Comparison of ENCODE assay signal across 9 cellular contexts in the genomic region with DNA sequence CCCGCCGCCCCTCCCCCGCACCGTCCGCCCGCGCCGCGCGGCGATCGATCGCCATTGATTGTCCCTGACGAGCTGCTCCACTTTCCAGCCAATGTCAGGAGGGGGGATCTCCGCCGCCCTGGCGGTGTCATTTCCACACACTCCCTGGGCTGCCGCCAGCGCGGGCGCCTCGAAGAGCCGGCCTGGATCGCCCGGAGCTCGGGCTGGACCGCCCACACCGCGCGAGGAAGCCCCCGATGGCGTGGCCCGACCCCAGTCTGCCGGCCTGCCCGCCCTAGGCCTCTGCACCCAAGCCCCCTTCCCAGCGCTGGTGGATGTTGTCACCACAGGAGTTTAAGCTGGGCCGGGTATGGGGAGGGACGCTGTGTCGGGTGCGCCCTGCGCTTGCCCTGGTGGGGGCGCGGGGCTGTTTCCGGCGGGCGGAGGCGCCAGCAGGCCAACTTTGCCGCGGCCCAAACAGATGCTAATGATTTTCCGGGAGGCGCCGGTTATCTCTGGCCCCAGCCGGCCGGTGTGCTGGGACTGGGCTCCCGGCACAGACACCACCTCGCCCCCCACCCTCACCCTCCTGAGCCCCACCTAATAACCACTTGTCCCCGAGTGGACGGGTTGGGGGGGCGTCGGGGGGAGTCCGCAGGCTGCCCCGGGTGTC. TPM values are rescaled to one million over a fixed set of nuclear protein-coding genes. Genes with fewer than 3 reads are reported as not detected.
DNase-seq lines count a peak whose midpoint lies in the region; ATAC-seq and TF ChIP-seq lines count a peak whose summit lies in the region.
"Had no signal": no experiment of that assay in that cellular context is flagged by ENCODE, and none has a peak within 500 bp of the region (broad histone marks: within the 10 kb centered on the region; RNA-seq: fewer than 3 reads in every experiment).

No MANE protein-coding gene starts in this region.

- H3K36me3 Mint-ChIP-seq in CD4-positive, alpha-beta memory T cell, result peaks cover 2 to 4% of the 10 kb centered on the region in 2 donors

- H3K4me1 ChIP-seq in CD4-positive, alpha-beta memory T cell (ENCODE audit: insufficient read depth, low read length), result peaks cover 24% of the 10 kb centered on the region
- H3K4me1 ChIP-seq in SJSA1 (replicated peaks), result peaks cover 45% of the 10 kb centered on the region

- H3K9me3 ChIP-seq in CD4-positive, alpha-beta memory T cell (ENCODE audit: control insufficient read depth in 1 of 2, low read length in 2 of 2), result no peaks in the 10 kb centered on the region
- no peaks in the 10 kb centered on the region for H3K9me3 ChIP-seq in SJSA1 (replicated peaks)

- POLR2A ChIA-PET in CD4-positive, alpha-beta memory T cell (lab: Charles Lee; ENCODE audit: partially characterized antibody), result interaction anchor here (1.0 to 4.7 kb wide), 5 partner anchors 10 to 129 kb away, joined by 3 to 28 read pairs (median 10); a partner anchor contains a TSS

- H3K9me3 Mint-ChIP-seq in CD4-positive, alpha-beta memory T cell, result no peaks in the 10 kb centered on the region
- H3K9me3 Mint-ChIP-seq: T-helper 1 cell treated with Interleukin-12 subunit alpha and Interleukin-12 subunit beta and Interleukin-4 antibody, amounts not matched to agents 30 μg/mL and 1 μg/mL, for 36 hours had no signal

- DNase-seq in CD4-positive, alpha-beta memory T cell, result peak; percentile 32 to 70 (median 46)
- DNase-seq in GM20000 (ENCODE audit: low spot score) (peak; percentile 92), M059J (ENCODE audit: low read depth) (peak; percentile 78), SJSA1 (ENCODE audit: low read depth in 1 of 2, low spot score in 2 of 2) (peak; percentile 84 to 92), T47D (ENCODE audit: low read depth in 1 of 2, low spot score in 1 of 2) (peak; percentile 88 to 93), retina (peak; percentile 95)

- in situ Hi-C loops in T47D (cut with HindIII; ENCODE audit: low pct_unique_long_range_greater_than_20kb, low sequenced_read_pairs), result no loop called here

- no peak overlapping the region for H3K4me3 ChIP-seq in CD4-positive, alpha-beta memory T cell (ENCODE audit: low read length in 2 of 2)
- H3K4me3 ChIP-seq in SJSA1 (peak overlapping the region; percentile 44), iPS-11a (ENCODE audit: low read depth, low read length) (peak overlapping the region; percentile 18)

- CTCF ChIA-PET in CD4-positive, alpha-beta memory T cell (lab: Charles Lee; ENCODE audit: partially characterized antibody), result interaction anchor here (0.9 to 8.6 kb wide), 9 partner anchors 7 to 133 kb away, joined by 3 to 99 read pairs (median 4); no protein-coding TSS in a partner anchor

- peak overlapping the region in 7 of 8 donors; percentile 32 to 67 (median 47) for H3K4me3 Mint-ChIP-seq in CD4-positive, alpha-beta memory T cell

- intact Hi-C loops in CD4-positive, alpha-beta memory T cell (cut with micrococcal nuclease), result loop anchor here (5.0 kb wide), 2 partner anchors 110 to 215 kb away; no protein-coding TSS in a partner anchor

- H3K27me3 ChIP-seq in CD4-positive, alpha-beta memory T cell (ENCODE audit: insufficient read depth, low read length), result no peaks in the 10 kb centered on the region
- no peaks in the 10 kb centered on the region for H3K27me3 ChIP-seq in SJSA1 (replicated peaks)

- H3K27ac Mint-ChIP-seq in CD4-positive, alpha-beta memory T cell, result peak overlapping the region in 3 of 7 donors; percentile 43 to 66 (median 48)

- ATAC-seq in GM19023 (IDR thresholded peaks at IDR 0.05; ENCODE audit: unreplicated experiment), result no peak

- no peak for TF ChIP-seq CTCF in GM20000 (IDR thresholded peaks at IDR 0.05; ENCODE audit: extremely low read depth, missing control alignments)

- no peak overlapping the region for H3K27ac ChIP-seq in CD4-positive, alpha-beta memory T cell (ENCODE audit: low read depth, low read length)
- H3K27ac ChIP-seq in SJSA1, result peak overlapping the region; percentile 72

- H3K4me1 Mint-ChIP-seq in CD4-positive, alpha-beta memory T cell, result peaks cover 22 to 47% (median 38%) of the 10 kb centered on the region in 4 donors

- H3K36me3 ChIP-seq in CD4-positive, alpha-beta memory T cell (ENCODE audit: insufficient read depth, low read length), result no peaks in the 10 kb centered on the region
- no peaks in the 10 kb centered on the region for H3K36me3 ChIP-seq in SJSA1

- H3K27me3 Mint-ChIP-seq in CD4-positive, alpha-beta memory T cell, result no peaks in the 10 kb centered on the region

RNA-seq across cellular contexts. Expression of a gene that starts 10.6 kb away (rescaled TPM):
- 1 to 10 TPM; 1.6 to 3.6 TPM for total RNA-seq in CD4-positive, alpha-beta memory T cell
- polyA plus RNA-seq in CD4-positive, alpha-beta memory T cell, result 1 to 10 TPM; 2.7 to 5.5 TPM
- total RNA-seq in M059J (2014; rRNA removed; shearing (Covaris generic)), result 78.6 and 122 TPM in 2 replicates
- 101 and 114 TPM in 2 replicates for total RNA-seq in SJSA1 (2014; rRNA removed; shearing (Covaris generic))

Comparison
In these comparisons a context has a peak if more than half of its experiments do, and no peak if none do; other contexts are left out.
1. H3K4me3 ChIP-seq: peak in SJSA1 (single experiment) and iPS-11a (single experiment); none in CD4-positive, alpha-beta memory T cell (0 of 2).
2. RNA of a gene that starts 10.6 kb away (total RNA-seq): 78.6 to 122 TPM in M059J and 101 to 114 TPM in SJSA1; 1.6 to 3.6 TPM in CD4-positive, alpha-beta memory T cell; every median in the first group is over 10 times any median in the second.
3. Peak in every context shown above with its lines, with median percentiles within 50 percentile points of each other: DNase-seq.